In the genomic region with DNA sequence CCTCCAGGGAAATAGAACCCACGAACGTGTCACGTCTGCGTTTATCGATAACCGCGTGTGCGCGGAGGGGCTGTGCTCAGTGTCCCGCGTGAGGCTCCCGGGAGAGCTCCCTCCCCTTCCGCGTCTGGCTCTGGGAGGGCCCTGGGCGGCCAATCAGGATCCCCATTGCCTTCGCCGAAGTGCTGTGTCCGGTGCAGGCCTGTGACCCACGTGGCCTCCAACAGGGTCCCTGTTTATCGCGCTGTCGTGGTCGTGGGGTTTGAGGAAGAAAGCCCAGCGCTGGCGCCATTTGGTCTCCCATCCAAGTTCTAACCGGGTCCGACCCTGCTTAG, we compare ENCODE assay signal across 7 cellular contexts.
DNase-seq lines count a peak whose midpoint lies in the region; ATAC-seq, FAIRE-seq and TF ChIP-seq lines count a peak whose summit lies in the region.
"Not testable (repeated sequence)": the region's sequence is repeated elsewhere in the genome, so short reads cannot be mapped to it uniquely, and the experiment has no call there.

No MANE protein-coding gene starts in this region.

- not testable (repeated sequence) for H3K27me3 ChIP-seq in lower lobe of right lung (ENCODE audit: low read depth)

- H3K4me3 ChIP-seq in lower lobe of right lung, result not testable (repeated sequence)

- H3K36me3 Mint-ChIP-seq in WTC11, result not testable (repeated sequence)

- not testable (repeated sequence) for TF ChIP-seq POLR2A in GM12892 (IDR thresholded peaks at IDR 0.05; ENCODE audit: low read depth, low read length)

- H3K27me3 Mint-ChIP-seq in WTC11 (ENCODE audit: low read depth), result not testable (repeated sequence)

- ATAC-seq in WTC11 (peak; percentile 27), Right ventricle myocardium inferior (peak; percentile 12), left ventricle myocardium superior (peak; percentile 57), lower lobe of right lung (peak; percentile 11 to 54), omental fat pad (ENCODE audit: low FRiP score) (peak; percentile 54)

- H3K4me1 ChIP-seq in lower lobe of right lung, result not testable (repeated sequence)

- not testable (repeated sequence) for DNase-seq in GM12892 (ENCODE audit: insufficient read length); WTC11 (ENCODE audit: low spot score); Right ventricle myocardium inferior (ENCODE audit: missing footprints); left ventricle myocardium superior; lower lobe of right lung; omental fat pad (ENCODE audit: low spot score); urothelium cell line (ENCODE audit: low spot score)

- not testable (repeated sequence) for H3K27ac Mint-ChIP-seq in WTC11

- not testable (repeated sequence) for TF ChIP-seq CTCF in WTC11 (IDR thresholded peaks at IDR 0.05); lower lobe of right lung (IDR thresholded peaks at IDR 0.05); omental fat pad (IDR thresholded peaks at IDR 0.05)

- intact Hi-C loops in Right ventricle myocardium inferior (cut with DNase I); left ventricle myocardium superior (cut with micrococcal nuclease); lower lobe of right lung (cut with DNase I): not testable (repeated sequence)

- FAIRE-seq in GM12892 (lab: Jason Lieb, UNC) (peak; percentile 48), urothelium cell line (lab: Jason Lieb, UNC) (peak; percentile 55)

- H3K9me3 ChIP-seq in lower lobe of right lung, result not testable (repeated sequence)

- not testable (repeated sequence) for H3K9me3 Mint-ChIP-seq in WTC11

- H3K4me1 Mint-ChIP-seq in WTC11, result not testable (repeated sequence)

- not testable (repeated sequence) for H3K27ac ChIP-seq in lower lobe of right lung

- not testable (repeated sequence) for H3K4me3 Mint-ChIP-seq in WTC11

- CTCF ChIA-PET in WTC11 (lab: Charles Lee), result not testable (repeated sequence)

- H3K36me3 ChIP-seq in lower lobe of right lung, result not testable (repeated sequence)

- POLR2A ChIA-PET in WTC11 (lab: Charles Lee), result not testable (repeated sequence)
